In the genomic region with DNA sequence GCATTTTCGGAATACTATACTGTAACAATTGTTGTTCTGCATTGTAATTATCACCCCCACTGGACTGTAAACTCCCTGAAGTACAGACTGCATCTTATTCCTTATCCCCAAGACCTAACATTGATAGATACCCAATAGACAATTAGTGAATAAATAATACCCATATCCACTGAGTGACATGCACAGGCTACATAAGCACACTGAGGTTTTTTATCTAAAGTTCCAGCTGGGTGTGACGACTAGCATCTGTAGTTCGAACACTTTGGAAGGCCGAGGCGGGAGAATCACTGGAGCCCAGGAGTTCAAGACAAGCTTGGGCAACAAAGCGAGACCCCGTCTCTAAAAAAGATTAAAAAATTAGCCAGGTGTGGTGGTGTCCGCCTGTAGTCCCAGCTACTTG, we compare ENCODE assay signal across 1 cellular context.
TF ChIP-seq lines count a peak whose summit lies in the region.

No MANE protein-coding gene starts in this region.

TF ChIP-seq in GM12878, 131 proteins besides CTCF, POLR2A, EP300 and RAD21:
- no peak for TF ChIP-seq SREBF1 (IDR thresholded peaks at IDR 0.05; ENCODE audit: low read length)
- TF ChIP-seq, protein P1, sequence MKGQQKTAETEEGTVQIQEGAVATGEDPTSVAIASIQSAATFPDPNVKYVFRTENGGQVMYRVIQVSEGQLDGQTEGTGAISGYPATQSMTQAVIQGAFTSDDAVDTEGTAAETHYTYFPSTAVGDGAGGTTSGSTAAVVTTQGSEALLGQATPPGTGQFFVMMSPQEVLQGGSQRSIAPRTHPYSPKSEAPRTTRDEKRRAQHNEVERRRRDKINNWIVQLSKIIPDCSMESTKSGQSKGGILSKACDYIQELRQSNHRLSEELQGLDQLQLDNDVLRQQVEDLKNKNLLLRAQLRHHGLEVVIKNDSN (IDR thresholded peaks at IDR 0.05; ENCODE audit: borderline replicate concordance, extremely low read length, insufficient read depth, low read depth, low read length): no peak
- no peak for TF ChIP-seq RUNX3 (IDR thresholded peaks at IDR 0.05; ENCODE audit: low read length)
- TF ChIP-seq IKZF1 (conservative IDR thresholded peaks at IDR 0.05): no peak
- TF ChIP-seq, protein P2, sequence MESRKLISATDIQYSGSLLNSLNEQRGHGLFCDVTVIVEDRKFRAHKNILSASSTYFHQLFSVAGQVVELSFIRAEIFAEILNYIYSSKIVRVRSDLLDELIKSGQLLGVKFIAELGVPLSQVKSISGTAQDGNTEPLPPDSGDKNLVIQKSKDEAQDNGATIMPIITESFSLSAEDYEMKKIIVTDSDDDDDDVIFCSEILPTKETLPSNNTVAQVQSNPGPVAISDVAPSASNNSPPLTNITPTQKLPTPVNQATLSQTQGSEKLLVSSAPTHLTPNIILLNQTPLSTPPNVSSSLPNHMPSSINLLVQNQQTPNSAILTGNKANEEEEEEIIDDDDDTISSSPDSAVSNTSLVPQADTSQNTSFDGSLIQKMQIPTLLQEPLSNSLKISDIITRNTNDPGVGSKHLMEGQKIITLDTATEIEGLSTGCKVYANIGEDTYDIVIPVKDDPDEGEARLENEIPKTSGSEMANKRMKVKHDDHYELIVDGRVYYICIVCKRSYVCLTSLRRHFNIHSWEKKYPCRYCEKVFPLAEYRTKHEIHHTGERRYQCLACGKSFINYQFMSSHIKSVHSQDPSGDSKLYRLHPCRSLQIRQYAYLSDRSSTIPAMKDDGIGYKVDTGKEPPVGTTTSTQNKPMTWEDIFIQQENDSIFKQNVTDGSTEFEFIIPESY (IDR thresholded peaks at IDR 0.05): no peak
- TF ChIP-seq, protein P3, sequence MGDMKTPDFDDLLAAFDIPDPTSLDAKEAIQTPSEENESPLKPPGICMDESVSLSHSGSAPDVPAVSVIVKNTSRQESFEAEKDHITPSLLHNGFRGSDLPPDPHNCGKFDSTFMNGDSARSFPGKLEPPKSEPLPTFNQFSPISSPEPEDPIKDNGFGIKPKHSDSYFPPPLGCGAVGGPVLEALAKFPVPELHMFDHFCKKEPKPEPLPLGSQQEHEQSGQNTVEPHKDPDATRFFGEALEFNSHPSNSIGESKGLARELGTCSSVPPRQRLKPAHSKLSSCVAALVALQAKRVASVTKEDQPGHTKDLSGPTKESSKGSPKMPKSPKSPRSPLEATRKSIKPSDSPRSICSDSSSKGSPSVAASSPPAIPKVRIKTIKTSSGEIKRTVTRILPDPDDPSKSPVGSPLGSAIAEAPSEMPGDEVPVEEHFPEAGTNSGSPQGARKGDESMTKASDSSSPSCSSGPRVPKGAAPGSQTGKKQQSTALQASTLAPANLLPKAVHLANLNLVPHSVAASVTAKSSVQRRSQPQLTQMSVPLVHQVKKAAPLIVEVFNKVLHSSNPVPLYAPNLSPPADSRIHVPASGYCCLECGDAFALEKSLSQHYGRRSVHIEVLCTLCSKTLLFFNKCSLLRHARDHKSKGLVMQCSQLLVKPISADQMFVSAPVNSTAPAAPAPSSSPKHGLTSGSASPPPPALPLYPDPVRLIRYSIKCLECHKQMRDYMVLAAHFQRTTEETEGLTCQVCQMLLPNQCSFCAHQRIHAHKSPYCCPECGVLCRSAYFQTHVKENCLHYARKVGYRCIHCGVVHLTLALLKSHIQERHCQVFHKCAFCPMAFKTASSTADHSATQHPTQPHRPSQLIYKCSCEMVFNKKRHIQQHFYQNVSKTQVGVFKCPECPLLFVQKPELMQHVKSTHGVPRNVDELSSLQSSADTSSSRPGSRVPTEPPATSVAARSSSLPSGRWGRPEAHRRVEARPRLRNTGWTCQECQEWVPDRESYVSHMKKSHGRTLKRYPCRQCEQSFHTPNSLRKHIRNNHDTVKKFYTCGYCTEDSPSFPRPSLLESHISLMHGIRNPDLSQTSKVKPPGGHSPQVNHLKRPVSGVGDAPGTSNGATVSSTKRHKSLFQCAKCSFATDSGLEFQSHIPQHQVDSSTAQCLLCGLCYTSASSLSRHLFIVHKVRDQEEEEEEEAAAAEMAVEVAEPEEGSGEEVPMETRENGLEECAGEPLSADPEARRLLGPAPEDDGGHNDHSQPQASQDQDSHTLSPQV (IDR thresholded peaks at IDR 0.05): no peak
- TF ChIP-seq, protein P4, sequence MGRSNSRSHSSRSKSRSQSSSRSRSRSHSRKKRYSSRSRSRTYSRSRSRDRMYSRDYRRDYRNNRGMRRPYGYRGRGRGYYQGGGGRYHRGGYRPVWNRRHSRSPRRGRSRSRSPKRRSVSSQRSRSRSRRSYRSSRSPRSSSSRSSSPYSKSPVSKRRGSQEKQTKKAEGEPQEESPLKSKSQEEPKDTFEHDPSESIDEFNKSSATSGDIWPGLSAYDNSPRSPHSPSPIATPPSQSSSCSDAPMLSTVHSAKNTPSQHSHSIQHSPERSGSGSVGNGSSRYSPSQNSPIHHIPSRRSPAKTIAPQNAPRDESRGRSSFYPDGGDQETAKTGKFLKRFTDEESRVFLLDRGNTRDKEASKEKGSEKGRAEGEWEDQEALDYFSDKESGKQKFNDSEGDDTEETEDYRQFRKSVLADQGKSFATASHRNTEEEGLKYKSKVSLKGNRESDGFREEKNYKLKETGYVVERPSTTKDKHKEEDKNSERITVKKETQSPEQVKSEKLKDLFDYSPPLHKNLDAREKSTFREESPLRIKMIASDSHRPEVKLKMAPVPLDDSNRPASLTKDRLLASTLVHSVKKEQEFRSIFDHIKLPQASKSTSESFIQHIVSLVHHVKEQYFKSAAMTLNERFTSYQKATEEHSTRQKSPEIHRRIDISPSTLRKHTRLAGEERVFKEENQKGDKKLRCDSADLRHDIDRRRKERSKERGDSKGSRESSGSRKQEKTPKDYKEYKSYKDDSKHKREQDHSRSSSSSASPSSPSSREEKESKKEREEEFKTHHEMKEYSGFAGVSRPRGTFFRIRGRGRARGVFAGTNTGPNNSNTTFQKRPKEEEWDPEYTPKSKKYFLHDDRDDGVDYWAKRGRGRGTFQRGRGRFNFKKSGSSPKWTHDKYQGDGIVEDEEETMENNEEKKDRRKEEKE (IDR thresholded peaks at IDR 0.05): no peak
- no peak for TF ChIP-seq ZSCAN29 (IDR thresholded peaks at IDR 0.05)
- TF ChIP-seq SUPT20H (IDR thresholded peaks at IDR 0.05; ENCODE audit: borderline replicate concordance, control insufficient read depth, low read depth, low read length): no peak
- no peak for TF ChIP-seq KDM1A (IDR thresholded peaks at IDR 0.05; ENCODE audit: borderline replicate concordance)
- TF ChIP-seq CHD2 (IDR thresholded peaks at IDR 0.05; ENCODE audit: borderline replicate concordance, low read depth, low read length): no peak
- no peak for TF ChIP-seq SUZ12 (IDR thresholded peaks at IDR 0.05; ENCODE audit: unreplicated experiment)
- no peak for TF ChIP-seq FOXK2 (IDR thresholded peaks at IDR 0.05)
- TF ChIP-seq, protein P5, sequence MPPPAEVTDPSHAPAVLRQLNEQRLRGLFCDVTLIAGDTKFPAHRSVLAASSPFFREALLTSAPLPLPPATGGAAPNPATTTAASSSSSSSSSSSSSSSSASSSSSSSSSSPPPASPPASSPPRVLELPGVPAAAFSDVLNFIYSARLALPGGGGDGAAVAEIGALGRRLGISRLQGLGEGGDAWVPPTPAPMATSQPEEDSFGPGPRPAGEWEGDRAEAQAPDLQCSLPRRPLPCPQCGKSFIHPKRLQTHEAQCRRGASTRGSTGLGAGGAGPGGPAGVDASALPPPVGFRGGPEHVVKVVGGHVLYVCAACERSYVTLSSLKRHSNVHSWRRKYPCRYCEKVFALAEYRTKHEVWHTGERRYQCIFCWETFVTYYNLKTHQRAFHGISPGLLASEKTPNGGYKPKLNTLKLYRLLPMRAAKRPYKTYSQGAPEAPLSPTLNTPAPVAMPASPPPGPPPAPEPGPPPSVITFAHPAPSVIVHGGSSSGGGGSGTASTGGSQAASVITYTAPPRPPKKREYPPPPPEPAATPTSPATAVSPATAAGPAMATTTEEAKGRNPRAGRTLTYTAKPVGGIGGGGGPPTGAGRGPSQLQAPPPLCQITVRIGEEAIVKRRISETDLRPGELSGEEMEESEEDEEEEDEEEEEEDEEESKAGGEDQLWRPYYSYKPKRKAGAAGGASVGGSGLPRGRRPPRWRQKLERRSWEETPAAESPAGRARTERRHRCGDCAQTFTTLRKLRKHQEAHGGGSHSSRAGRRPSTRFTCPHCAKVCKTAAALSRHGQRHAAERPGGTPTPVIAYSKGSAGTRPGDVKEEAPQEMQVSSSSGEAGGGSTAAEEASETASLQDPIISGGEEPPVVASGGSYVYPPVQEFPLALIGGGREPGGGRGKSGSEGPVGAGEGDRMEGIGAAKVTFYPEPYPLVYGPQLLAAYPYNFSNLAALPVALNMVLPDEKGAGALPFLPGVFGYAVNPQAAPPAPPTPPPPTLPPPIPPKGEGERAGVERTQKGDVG (CRISPR knock-in tag; IDR thresholded peaks at IDR 0.05): no peak
- TF ChIP-seq, protein P6, sequence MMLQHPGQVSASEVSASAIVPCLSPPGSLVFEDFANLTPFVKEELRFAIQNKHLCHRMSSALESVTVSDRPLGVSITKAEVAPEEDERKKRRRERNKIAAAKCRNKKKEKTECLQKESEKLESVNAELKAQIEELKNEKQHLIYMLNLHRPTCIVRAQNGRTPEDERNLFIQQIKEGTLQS (IDR thresholded peaks at IDR 0.05; ENCODE audit: borderline replicate concordance, extremely low read depth, low read depth, low read length): no peak
TF ChIP-seq in GM12878: peak in this region for 0.
